7 cellular contexts compared by ENCODE assay signal in genomic region chr6:35318200-35318844, GRCh38. TPM values are rescaled to one million over a fixed set of nuclear protein-coding genes. Genes with fewer than 3 reads are reported as not detected.
DNase-seq lines count a peak whose midpoint lies in the region; ATAC-seq and TF ChIP-seq lines count a peak whose summit lies in the region.

No MANE protein-coding gene starts in this region.

- H3K9me3 ChIP-seq in ectodermal cell (ENCODE audit: control insufficient read depth, low read length) = no peaks in the 10 kb centered on the region
- no peaks in the 10 kb centered on the region for H3K9me3 ChIP-seq in testis

- TF ChIP-seq CTCF in HFF-Myc (IDR thresholded peaks at IDR 0.05; ENCODE audit: low read depth, low read length, missing control alignments) (no peak), lower leg skin (IDR thresholded peaks at IDR 0.05) (no peak), testis (IDR thresholded peaks at IDR 0.05) (no peak)

- peaks cover 22% of the 10 kb centered on the region for H3K27me3 ChIP-seq in ectodermal cell (ENCODE audit: control insufficient read depth, insufficient read depth, low read length, poor library complexity, severe bottlenecking)
- H3K27me3 ChIP-seq in testis = no peaks in the 10 kb centered on the region

- H3K4me3 ChIP-seq in HFF-Myc (replicated peaks; ENCODE audit: low read depth, low read length) (peak overlapping the region; percentile 48), ectodermal cell (ENCODE audit: insufficient read depth, low read depth, low read length) (peak overlapping the region; percentile 43), lower leg skin (ENCODE audit: low read depth, poor library complexity, severe bottlenecking) (peak overlapping the region; percentile 15), testis (peak overlapping the region; percentile 43 to 59)

- no peak for TF ChIP-seq POLR2A in lower leg skin (IDR thresholded peaks at IDR 0.05)
- TF ChIP-seq POLR2A in testis (IDR thresholded peaks at IDR 0.05) = no peak

- H3K36me3 ChIP-seq in ectodermal cell (ENCODE audit: control insufficient read depth, insufficient read depth, low read length) (no peaks in the 10 kb centered on the region), testis (ENCODE audit: low read depth, missing control alignments) (no peaks in the 10 kb centered on the region)

- no peak for ATAC-seq in stimulated activated naive CD8-positive, alpha-beta T cell treated with anti-CD3 and anti-CD28 coated beads, Interleukin-15, Interleukin-2, amounts not matched to agents 100 U/mL and 50 U/mL, for 24 hours

- 5% methylated on average over 47 of the region's 47 CpGs for WGBS in ectodermal cell, 2 experiments
- whole genome bisulfite sequencing in lower leg skin, 2 donors = 15% methylated on average over 42 to 44 of the region's 47 CpGs
- 11 to 14% methylated on average over 32 to 47 of the region's 47 CpGs for WGBS in testis, 2 donors

- H3K27ac ChIP-seq in ectodermal cell (ENCODE audit: insufficient read depth, low read depth, low read length, poor library complexity, severe bottlenecking) = no peak overlapping the region
- no peak overlapping the region for H3K27ac ChIP-seq in testis

- intact Hi-C loops in lower leg skin (cut with DNase I; ENCODE audit: low total_unique reads) (no loop called here), testis (cut with DNase I; ENCODE audit: low total_unique reads) (no loop called here)

- H3K4me1 ChIP-seq in ectodermal cell (ENCODE audit: control insufficient read depth, insufficient read depth, low read length) (no peaks in the 10 kb centered on the region), testis (peaks cover 5% of the 10 kb centered on the region)

- DNase-seq in HFF-Myc (ENCODE audit: extremely low read depth, low read depth) = no peak
- peak; percentile 77 for DNase-seq in NCI-H774 (lab: John Stamatoyannopoulos, UW)
- peak; percentile 54 to 91 for DNase-seq in lower leg skin (ENCODE audit: low spot score in 2 of 2)
- peak; percentile 82 for DNase-seq in testis
- DNase-seq in stimulated activated naive CD8-positive, alpha-beta T cell treated with anti-CD3 and anti-CD28 coated beads, Interleukin-15, Interleukin-2, amounts not matched to agents 100 U/mL and 50 U/mL, for 24 hours = no peak
- DNase-seq in stimulated activated CD4-positive, alpha-beta T cell treated with anti-CD3 and anti-CD28 coated beads, Interleukin-2, amount 100 ng/mL, for 24 hours = no peak

RNA-seq across cellular contexts. Expression of gene DEF6, which starts 20.7 kb away (rescaled TPM):
- 0.57 TPM for polyA plus RNA-seq in ectodermal cell (2013, experiment 1 of 4)
- 0.59 TPM for polyA plus RNA-seq in ectodermal cell (2013, experiment 2 of 4)
- 0.59 TPM for polyA plus RNA-seq in ectodermal cell (2013, experiment 3 of 4)
- 0.81 TPM for polyA plus RNA-seq in ectodermal cell (2013, experiment 4 of 4)
- total RNA-seq in lower leg skin = 10 to 100 TPM; 30.1 to 53.3 (median 39.4) TPM
- 10 to 100 TPM; 13.1 to 20.9 TPM for total RNA-seq in testis
- polyA plus RNA-seq in testis (ENCODE audit: insufficient read depth, low read depth, low replicate concordance) = 29.5 TPM

RNA-seq across cellular contexts. Expression of gene PPARD, which starts 24.0 kb away (rescaled TPM):
- 17.6 TPM for polyA plus RNA-seq in ectodermal cell (2013, experiment 1 of 4)
- 16.3 TPM for polyA plus RNA-seq in ectodermal cell (2013, experiment 2 of 4)
- polyA plus RNA-seq in ectodermal cell (2013, experiment 3 of 4) = 14.4 TPM
- polyA plus RNA-seq in ectodermal cell (2013, experiment 4 of 4) = 15.0 TPM
- total RNA-seq in lower leg skin (10 to 100 TPM; 22.6 to 33.8 (median 27.1) TPM), testis (10 to 100 TPM; 21.0 to 23.0 TPM)
- 21.5 TPM for polyA plus RNA-seq in testis (ENCODE audit: insufficient read depth, low read depth, low replicate concordance)

RNA-seq across cellular contexts. Expression of gene ZNF76, which starts 58.8 kb away (rescaled TPM):
- 49.6 TPM for polyA plus RNA-seq in ectodermal cell (2013, experiment 1 of 4)
- polyA plus RNA-seq in ectodermal cell (2013, experiment 2 of 4) = 38.9 TPM
- polyA plus RNA-seq in ectodermal cell (2013, experiment 3 of 4) = 39.3 TPM
- polyA plus RNA-seq in ectodermal cell (2013, experiment 4 of 4) = 41.1 TPM
- total RNA-seq in lower leg skin (10 to 100 TPM; 12.4 to 21.4 (median 16.8) TPM), testis (10 to 100 TPM; 81.3 to 97.3 TPM)
- 76.9 TPM for polyA plus RNA-seq in testis (ENCODE audit: insufficient read depth, low read depth, low replicate concordance)

Comparison
In these comparisons a context has a peak if more than half of its experiments do, and no peak if none do; other contexts are left out.
1. DNase-seq: peak in NCI-H774 (single experiment), lower leg skin (2 of 2) and testis (single experiment); none in HFF-Myc (single experiment), stimulated activated naive CD8-positive, alpha-beta T cell treated with anti-CD3 and anti-CD28 coated beads, Interleukin-15, Interleukin-2, amounts not matched to agents 100 U/mL and 50 U/mL, for 24 hours (single experiment) and stimulated activated CD4-positive, alpha-beta T cell treated with anti-CD3 and anti-CD28 coated beads, Interleukin-2, amount 100 ng/mL, for 24 hours (0 of 2).
2. Peak in every context shown above with its lines, with median percentiles within 50 percentile points of each other: H3K4me3 ChIP-seq.